ENCODE assay signal across 9 cellular contexts in genomic region chr19:2089727-2090053, GRCh38. TPM values are rescaled to one million over a fixed set of nuclear protein-coding genes. Genes with fewer than 3 reads are reported as not detected.
DNase-seq lines count a peak whose midpoint lies in the region; ATAC-seq and TF ChIP-seq lines count a peak whose summit lies in the region.
"Had no signal": no experiment of that assay in that cellular context is flagged by ENCODE, and none has a peak within 500 bp of the region (broad histone marks: within the 10 kb centered on the region; RNA-seq: fewer than 3 reads in every experiment).

No MANE protein-coding gene starts in this region.

- intact Hi-C loops in activated T-helper 1 cell treated with anti-CD3 and anti-CD28 coated beads, Interleukin-12 subunit alpha, Interleukin-12 subunit beta, Interleukin-2, Interleukin-4 antibody, amounts not matched to agents 30 ng/mL and 10 ng/mL and 1 ng/mL, durations not matched to agents 14 hours and 24 hours and 36 hours (cut with micrococcal nuclease): no loop called here

- CTCF ChIA-PET in GM10248 (lab: Yijun Ruan, JAX): interaction anchor here (1.1 to 1.6 kb wide), 2 partner anchors 49 to 136 kb away, joined by 3 read pairs; no protein-coding TSS in a partner anchor

- peaks cover 41% of the 10 kb centered on the region for H3K36me3 Mint-ChIP-seq in stimulated activated naive CD8-positive, alpha-beta T cell treated with anti-CD3 and anti-CD28 coated beads, Interleukin-15, Interleukin-2, amounts not matched to agents 100 ng/mL and 50 ng/mL, for 24 hours (ENCODE audit: low read depth)
- peaks cover 32% of the 10 kb centered on the region for H3K36me3 Mint-ChIP-seq in activated T-helper 1 cell treated with anti-CD3 and anti-CD28 coated beads, Interleukin-12 subunit alpha, Interleukin-12 subunit beta, Interleukin-2, Interleukin-4 antibody, amounts not matched to agents 30 ng/mL and 10 ng/mL and 1 ng/mL, durations not matched to agents 14 hours and 24 hours and 36 hours (ENCODE audit: low read depth)

- H3K27me3 Mint-ChIP-seq in stimulated activated naive CD8-positive, alpha-beta T cell treated with anti-CD3 and anti-CD28 coated beads, Interleukin-15, Interleukin-2, amounts not matched to agents 100 ng/mL and 50 ng/mL, for 24 hours: peaks cover 3% of the 10 kb centered on the region
- peaks cover 2% of the 10 kb centered on the region for H3K27me3 Mint-ChIP-seq in activated T-helper 1 cell treated with anti-CD3 and anti-CD28 coated beads, Interleukin-12 subunit alpha, Interleukin-12 subunit beta, Interleukin-2, Interleukin-4 antibody, amounts not matched to agents 30 ng/mL and 10 ng/mL and 1 ng/mL, durations not matched to agents 14 hours and 24 hours and 36 hours (ENCODE audit: insufficient read depth)

- no peak for TF ChIP-seq CTCF in GM10248 (IDR thresholded peaks at IDR 0.05; ENCODE audit: control extremely low read depth, extremely low read depth, low read depth, missing control alignments)

- no peaks in the 10 kb centered on the region for H3K9me3 Mint-ChIP-seq in stimulated activated naive CD8-positive, alpha-beta T cell treated with anti-CD3 and anti-CD28 coated beads, Interleukin-15, Interleukin-2, amounts not matched to agents 100 ng/mL and 50 ng/mL, for 24 hours
- H3K9me3 Mint-ChIP-seq in activated T-helper 1 cell treated with anti-CD3 and anti-CD28 coated beads, Interleukin-12 subunit alpha, Interleukin-12 subunit beta, Interleukin-2, Interleukin-4 antibody, amounts not matched to agents 30 ng/mL and 10 ng/mL and 1 ng/mL, durations not matched to agents 14 hours and 24 hours and 36 hours: no peaks in the 10 kb centered on the region

- peaks cover 88% of the 10 kb centered on the region for H3K4me1 Mint-ChIP-seq in stimulated activated naive CD8-positive, alpha-beta T cell treated with anti-CD3 and anti-CD28 coated beads, Interleukin-15, Interleukin-2, amounts not matched to agents 100 ng/mL and 50 ng/mL, for 24 hours (ENCODE audit: low read depth)
- H3K4me1 Mint-ChIP-seq in activated T-helper 1 cell treated with anti-CD3 and anti-CD28 coated beads, Interleukin-12 subunit alpha, Interleukin-12 subunit beta, Interleukin-2, Interleukin-4 antibody, amounts not matched to agents 30 ng/mL and 10 ng/mL and 1 ng/mL, durations not matched to agents 14 hours and 24 hours and 36 hours (ENCODE audit: low read depth): peaks cover 67% of the 10 kb centered on the region

- DNase-seq in stimulated activated naive CD8-positive, alpha-beta T cell treated with anti-CD3 and anti-CD28 coated beads, Interleukin-15, Interleukin-2, amounts not matched to agents 100 U/mL and 50 U/mL, for 24 hours: no peak
- no peak for DNase-seq in activated T-helper 1 cell treated with anti-CD3 and anti-CD28 coated beads, Interleukin-12 subunit alpha, Interleukin-12 subunit beta, Interleukin-2, Interleukin-4 antibody, amounts not matched to agents 30 ng/mL and 10 ng/mL and 1 ng/mL, durations not matched to agents 14 hours and 24 hours and 36 hours (ENCODE audit: low spot score)
- DNase-seq in erythroblast (lab: John Stamatoyannopoulos, UW) (no peak), middle frontal gyrus (ENCODE audit: extremely low spot score, low spot score) (no peak), EL (no peak), GM10248 (ENCODE audit: extremely low spot score) (no peak)
- DNase-seq: NCI-H187 treated with DMSO at 0.1 percent for 48 hours had no signal

- no peaks in the 10 kb centered on the region for H3K9me3 ChIP-seq in mononuclear cell (ENCODE audit: low read depth, low read length)

- H3K27ac Mint-ChIP-seq in stimulated activated naive CD8-positive, alpha-beta T cell treated with anti-CD3 and anti-CD28 coated beads, Interleukin-15, Interleukin-2, amounts not matched to agents 100 ng/mL and 50 ng/mL, for 24 hours: peak overlapping the region; percentile 87
- H3K27ac Mint-ChIP-seq in activated T-helper 1 cell treated with anti-CD3 and anti-CD28 coated beads, Interleukin-12 subunit alpha, Interleukin-12 subunit beta, Interleukin-2, Interleukin-4 antibody, amounts not matched to agents 30 ng/mL and 10 ng/mL and 1 ng/mL, durations not matched to agents 14 hours and 24 hours and 36 hours: peak overlapping the region; percentile 93

- peaks cover 93% of the 10 kb centered on the region for H3K4me1 ChIP-seq in mononuclear cell (ENCODE audit: insufficient read depth, low read length)

- no peak for ATAC-seq in stimulated activated naive CD8-positive, alpha-beta T cell treated with anti-CD3 and anti-CD28 coated beads, Interleukin-15, Interleukin-2, amounts not matched to agents 100 U/mL and 50 U/mL, for 24 hours

- H3K27me3 ChIP-seq in mononuclear cell (ENCODE audit: insufficient read depth, low read length): no peaks in the 10 kb centered on the region

- POLR2A ChIA-PET in GM10248 (lab: Yijun Ruan, JAX): interaction anchor here (0.6 to 1.4 kb wide), 6 partner anchors 38 to 428 kb away, joined by 3 to 7 read pairs (median 3); partner anchors contain the start of gene GADD45B

- H3K4me3 ChIP-seq in mononuclear cell (ENCODE audit: low read length): peak overlapping the region; percentile 25

- no peak for TF ChIP-seq POLR2A in erythroblast (IDR thresholded peaks at IDR 0.05; ENCODE audit: low read length)

- peak overlapping the region; percentile 71 for H3K4me3 Mint-ChIP-seq in stimulated activated naive CD8-positive, alpha-beta T cell treated with anti-CD3 and anti-CD28 coated beads, Interleukin-15, Interleukin-2, amounts not matched to agents 100 ng/mL and 50 ng/mL, for 24 hours
- peak overlapping the region; percentile 78 for H3K4me3 Mint-ChIP-seq in activated T-helper 1 cell treated with anti-CD3 and anti-CD28 coated beads, Interleukin-12 subunit alpha, Interleukin-12 subunit beta, Interleukin-2, Interleukin-4 antibody, amounts not matched to agents 30 ng/mL and 10 ng/mL and 1 ng/mL, durations not matched to agents 14 hours and 24 hours and 36 hours

RNA-seq across cellular contexts. Expression of gene MOB3A, which starts 6.4 kb away (rescaled TPM):
- total RNA-seq in activated T-helper 1 cell treated with anti-CD3 and anti-CD28 coated beads, Interleukin-12 subunit alpha, Interleukin-12 subunit beta, Interleukin-2, Interleukin-4 antibody, amounts not matched to agents 30 ng/mL and 10 ng/mL and 1 ng/mL, durations not matched to agents 14 hours and 24 hours and 36 hours: 161 and 167 TPM in 2 replicates
- total RNA-seq in mononuclear cell: 87.3 TPM

RNA-seq across cellular contexts. Expression of gene IZUMO4, which starts 7.0 kb away (rescaled TPM):
- 6.7 and 7.1 TPM in 2 replicates for total RNA-seq in activated T-helper 1 cell treated with anti-CD3 and anti-CD28 coated beads, Interleukin-12 subunit alpha, Interleukin-12 subunit beta, Interleukin-2, Interleukin-4 antibody, amounts not matched to agents 30 ng/mL and 10 ng/mL and 1 ng/mL, durations not matched to agents 14 hours and 24 hours and 36 hours
- 2.9 TPM for total RNA-seq in mononuclear cell

RNA-seq across cellular contexts. Expression of gene MKNK2, which starts 38.6 kb away (rescaled TPM):
- total RNA-seq in activated T-helper 1 cell treated with anti-CD3 and anti-CD28 coated beads, Interleukin-12 subunit alpha, Interleukin-12 subunit beta, Interleukin-2, Interleukin-4 antibody, amounts not matched to agents 30 ng/mL and 10 ng/mL and 1 ng/mL, durations not matched to agents 14 hours and 24 hours and 36 hours: 150 and 166 TPM in 2 replicates
- total RNA-seq in mononuclear cell: 163 TPM
